Comparison of ENCODE assay signal across 10 cellular contexts in genomic region chr6:37239511-37239910, GRCh38. TPM values are rescaled to one million over a fixed set of nuclear protein-coding genes. Genes with fewer than 3 reads are reported as not detected.
DNase-seq lines count a peak whose midpoint lies in the region; ATAC-seq and TF ChIP-seq lines count a peak whose summit lies in the region.
"Had no signal": no experiment of that assay in that cellular context is flagged by ENCODE, and none has a peak within 500 bp of the region (broad histone marks: within the 10 kb centered on the region; RNA-seq: fewer than 3 reads in every experiment).

No MANE protein-coding gene starts in this region.

- H3K27ac ChIP-seq in brain microvascular endothelial cell (peak overlapping the region; percentile 100), left lung (peak overlapping the region; percentile 71 to 72), tibial artery (peak overlapping the region; percentile 79 to 82)
- H3K27ac ChIP-seq: VCaP had no signal

- H3K27me3 ChIP-seq in brain microvascular endothelial cell (replicated peaks) (no peaks in the 10 kb centered on the region), left lung (no peaks in the 10 kb centered on the region), tibial artery (no peaks in the 10 kb centered on the region)

- H3K27ac Mint-ChIP-seq in activated T-cell treated with anti-CD3 and anti-CD28 coated beads, Interleukin-2, amount 50 U/mL, for 72 hours = peak overlapping the region; percentile 90

- DNase-seq in activated T-cell treated with anti-CD3 and anti-CD28 coated beads, Interleukin-2, amount 50 U/mL, for 72 hours = no peak
- DNase-seq in activated T-cell treated with anti-CD3 and anti-CD28 coated beads, Interleukin-2, amount 50 U/mL, for 1 hour = no peak
- no peak for DNase-seq in brain microvascular endothelial cell
- DNase-seq in left lung = no peak
- DNase-seq in tibial artery = no peak
- DNase-seq in cerebellar nuclear complex (lab: John Stamatoyannopoulos, UW) = no peak
- no peak for DNase-seq in RPMI8226

- peaks cover 65% of the 10 kb centered on the region for H3K4me1 Mint-ChIP-seq in activated T-cell treated with anti-CD3 and anti-CD28 coated beads, Interleukin-2, amount 50 U/mL, for 72 hours (ENCODE audit: low read depth)

- H3K4me3 Mint-ChIP-seq in activated T-cell treated with anti-CD3 and anti-CD28 coated beads, Interleukin-2, amount 50 U/mL, for 72 hours = peak overlapping the region; percentile 50 to 61

- no peaks in the 10 kb centered on the region for H3K9me3 Mint-ChIP-seq in activated T-cell treated with anti-CD3 and anti-CD28 coated beads, Interleukin-2, amount 50 U/mL, for 72 hours

- intact Hi-C loops in left lung (cut with DNase I) (no loop called here), tibial artery (cut with DNase I; ENCODE audit: low total_unique reads) (no loop called here)

- H3K4me3 ChIP-seq in brain microvascular endothelial cell (ENCODE audit: low read depth, low read length) (no peak overlapping the region), left lung (no peak overlapping the region), tibial artery (no peak overlapping the region)
- H3K4me3 ChIP-seq: lung had no signal

- H3K4me1 ChIP-seq in left lung = peaks cover 12 to 41% of the 10 kb centered on the region in 2 donors
- H3K4me1 ChIP-seq in tibial artery = peaks cover 3 to 68% (median 37%) of the 10 kb centered on the region in 4 donors

- no peaks in the 10 kb centered on the region for H3K27me3 Mint-ChIP-seq in activated T-cell treated with anti-CD3 and anti-CD28 coated beads, Interleukin-2, amount 50 U/mL, for 72 hours (ENCODE audit: low read depth)

- TF ChIP-seq CTCF in brain microvascular endothelial cell (IDR thresholded peaks at IDR 0.05; ENCODE audit: low read depth, low read length, missing control alignments) = no peak
- TF ChIP-seq CTCF in left lung (IDR thresholded peaks at IDR 0.05) = no peak
- no peak for TF ChIP-seq CTCF in tibial artery (IDR thresholded peaks at IDR 0.05)

- H3K36me3 ChIP-seq in brain microvascular endothelial cell (replicated peaks) (no peaks in the 10 kb centered on the region), left lung (no peaks in the 10 kb centered on the region), tibial artery (no peaks in the 10 kb centered on the region)

- H3K9me3 ChIP-seq in left lung = no peaks in the 10 kb centered on the region
- H3K9me3 ChIP-seq in tibial artery = no peaks in the 10 kb centered on the region

- ATAC-seq in activated T-cell treated with anti-CD3 and anti-CD28 coated beads, Interleukin-2, amount 50 U/mL, for 72 hours (replicated peaks in 1 of 2) = no peak
- ATAC-seq in left lung (no peak), HG02840 (IDR thresholded peaks at IDR 0.05; ENCODE audit: low FRiP score, unreplicated experiment) (no peak)

- H3K36me3 Mint-ChIP-seq in activated T-cell treated with anti-CD3 and anti-CD28 coated beads, Interleukin-2, amount 50 U/mL, for 72 hours (ENCODE audit: insufficient read depth in 2 of 2) = no peaks in the 10 kb centered on the region

- in situ Hi-C loops in brain microvascular endothelial cell (cut with HindIII; ENCODE audit: low pct_ligation_motif_present, low sequenced_read_pairs) = no loop called here

RNA-seq across cellular contexts. Expression of gene TBC1D22B, which starts 18.1 kb away (rescaled TPM):
- total RNA-seq in activated T-cell treated with anti-CD3 and anti-CD28 coated beads, Interleukin-2, amount 50 U/mL, for 72 hours = 10 to 100 TPM; 23.2 to 24.4 TPM
- total RNA-seq in left lung = 10 to 100 TPM; 10.7 to 12.4 TPM

RNA-seq across cellular contexts. Expression of gene TMEM217, which starts 18.4 kb away (rescaled TPM):
- 1 to 10 TPM; 6.8 to 9.3 TPM for total RNA-seq in activated T-cell treated with anti-CD3 and anti-CD28 coated beads, Interleukin-2, amount 50 U/mL, for 72 hours
- 1 to 10 TPM; 2.1 to 5.3 TPM for total RNA-seq in left lung
